9 cellular contexts compared by ENCODE assay signal in the genomic region with DNA sequence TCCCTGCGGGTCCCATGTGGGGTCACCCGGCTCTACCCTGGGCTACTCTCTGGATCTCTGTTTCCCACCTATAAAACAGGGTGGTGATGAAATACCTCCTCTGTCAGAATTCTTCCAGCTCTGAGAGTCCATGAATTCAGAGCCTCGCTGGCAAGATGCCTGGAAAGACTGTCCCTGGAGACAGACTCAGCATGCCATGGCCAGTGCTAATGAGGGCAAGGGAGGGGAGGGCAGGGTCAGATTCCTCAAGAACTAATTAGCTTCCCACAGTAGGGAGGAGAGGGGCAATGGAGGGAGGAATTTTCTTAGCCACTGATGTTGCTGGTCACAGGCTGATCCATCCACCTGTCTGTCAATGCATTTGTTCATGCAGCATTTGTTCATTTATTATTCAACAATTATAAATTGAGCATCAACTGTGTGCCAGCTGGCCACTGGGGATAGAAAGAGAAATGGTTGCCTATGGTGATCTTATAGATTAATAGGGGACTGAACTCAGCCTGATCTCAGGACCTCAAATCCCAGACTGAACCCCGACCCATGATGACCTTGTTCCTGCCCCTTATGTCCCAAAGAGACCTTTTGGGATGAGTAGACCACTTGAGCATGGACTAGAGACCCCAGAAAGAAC. TPM values are rescaled to one million over a fixed set of nuclear protein-coding genes. Genes with fewer than 3 reads are reported as not detected.
A peak's percentile ranks its signal among the peaks of the same experiment; 100 is the strongest.
DNase-seq lines count a peak whose midpoint lies in the region; ATAC-seq, FAIRE-seq and TF ChIP-seq lines count a peak whose summit lies in the region.
"Had no signal": no experiment of that assay in that cellular context is flagged by ENCODE, and none has a peak within 500 bp of the region (broad histone marks: within the 10 kb centered on the region; RNA-seq: fewer than 3 reads in every experiment).

No MANE protein-coding gene starts in this region.

- H3K4me3 Mint-ChIP-seq in activated CD8-positive, alpha-beta memory T cell treated with anti-CD3 and anti-CD28 coated beads, Interleukin-2, amount 10 ng/mL, durations not matched to agents 7 days and 5 days = no peak overlapping the region

- no peaks in the 10 kb centered on the region for H4K20me1 ChIP-seq in HepG2 (ENCODE audit: insufficient read depth, low read length)

- FAIRE-seq in HepG2 (lab: Jason Lieb, UNC) = no peak
- FAIRE-seq: TTC549 had no signal

- no peak for TF ChIP-seq POLR2A in HepG2 (IDR thresholded peaks at IDR 0.05; ENCODE audit: insufficient read depth in 1 of 2, low read depth in 2 of 2, low read length in 2 of 2)

- no peak for DNase-seq in HepG2 (ENCODE audit: low spot score)
- DNase-seq in dedifferentiated amniotic fluid mesenchymal stem cell (ENCODE audit: extremely low spot score) = peak; percentile 69
- DNase-seq in activated CD8-positive, alpha-beta memory T cell treated with anti-CD3 and anti-CD28 coated beads, Interleukin-2, amount 10 ng/mL, durations not matched to agents 7 days and 5 days = no peak
- no peak for DNase-seq in GM19240 (ENCODE audit: insufficient read length, low spot score)
- no peak for DNase-seq in HPDE6-E6E7 (ENCODE audit: extremely low spot score)

- H3K27ac ChIP-seq in liver (ENCODE audit: low read depth in 1 of 2, low read length in 2 of 2) = peak overlapping the region; percentile 1 to 28
- H3K27ac ChIP-seq in HepG2 (ENCODE audit: extremely low read length, insufficient read depth, low read length) = no peak overlapping the region
- peak overlapping the region; percentile 69 for H3K27ac ChIP-seq in mesodermal cell (ENCODE audit: low read depth, low read length, severe bottlenecking)

- H3K9ac ChIP-seq in liver (ENCODE audit: low read depth in 1 of 2, low read length in 2 of 2) = no peak overlapping the region
- H3K9ac ChIP-seq in HepG2 (ENCODE audit: insufficient read depth, low read depth, low read length) = no peak overlapping the region

- no peak overlapping the region for H3K27ac Mint-ChIP-seq in activated CD8-positive, alpha-beta memory T cell treated with anti-CD3 and anti-CD28 coated beads, Interleukin-2, amount 10 ng/mL, durations not matched to agents 7 days and 5 days

- H3K4me1 Mint-ChIP-seq in activated CD8-positive, alpha-beta memory T cell treated with anti-CD3 and anti-CD28 coated beads, Interleukin-2, amount 10 ng/mL, durations not matched to agents 7 days and 5 days = no peaks in the 10 kb centered on the region

- no peak for TF ChIP-seq RAD21 in liver (IDR thresholded peaks at IDR 0.05)
- TF ChIP-seq RAD21 in HepG2 (CRISPR knock-in tag; IDR thresholded peaks at IDR 0.05) = no peak

- BruUV-seq in HepG2 (replicated peaks; lab: Mats Ljungman, UMichigan) = no TSS peak

- no peaks in the 10 kb centered on the region for H3K36me3 Mint-ChIP-seq in activated CD8-positive, alpha-beta memory T cell treated with anti-CD3 and anti-CD28 coated beads, Interleukin-2, amount 10 ng/mL, durations not matched to agents 7 days and 5 days

- CTCF ChIA-PET in HepG2 (lab: Yijun Ruan, JAX; ENCODE audit: low intra/inter-chr PET ratio, low total read pairs) = no interaction called here
- CTCF ChIA-PET in activated CD8-positive, alpha-beta memory T cell treated with anti-CD3 and anti-CD28 coated beads, Interleukin-2, amount 10 ng/mL, durations not matched to agents 7 days and 5 days (lab: Charles Lee) = no interaction called here

- H3K4me1 ChIP-seq in liver (ENCODE audit: control insufficient read depth in 4 of 4, insufficient read depth in 4 of 4, low read length in 3 of 4) (peaks cover 15 to 54% (median 44%) of the 10 kb centered on the region in 4 donors), HepG2 (ENCODE audit: insufficient read depth, low read length) (peaks cover 51% of the 10 kb centered on the region), mesodermal cell (ENCODE audit: control insufficient read depth, insufficient read depth, low read length, poor library complexity, severe bottlenecking) (peaks cover 49% of the 10 kb centered on the region)

- no peaks in the 10 kb centered on the region for H3K79me2 ChIP-seq in HepG2 (ENCODE audit: insufficient read depth, low read length)

- 82% methylated on average over 4 of the region's 4 CpGs for WGBS in liver
- WGBS in HepG2 (ENCODE audit: low lambda C conversion rate) = 11% methylated on average over 4 of the region's 4 CpGs
- WGBS in mesodermal cell (ENCODE audit: insufficient coverage in 2 of 2), 2 experiments = 59 to 90% methylated on average over 3 to 4 of the region's 4 CpGs

- H3K27me3 ChIP-seq in liver (ENCODE audit: control insufficient read depth in 4 of 4, insufficient read depth in 4 of 4, low read length in 3 of 4) = no peaks in the 10 kb centered on the region
- 0 out of 5 replicates have a peak, but pooled peaks cover 0 to 3% of the 10 kb centered on the region in 2 experiments for H3K27me3 ChIP-seq in HepG2 (ENCODE audit: control insufficient read depth in 1 of 2, insufficient read depth in 2 of 2, low read length in 2 of 2)

- H3K4me3 ChIP-seq in liver (ENCODE audit: low read depth in 1 of 3, low read length in 3 of 3) (no peak overlapping the region), HepG2 (replicated peaks in 1 of 3; ENCODE audit: insufficient read depth in 1 of 3, low read depth in 2 of 3, low read length in 3 of 3) (no peak overlapping the region), mesodermal cell (ENCODE audit: extremely low read depth, insufficient read depth, low read length, poor library complexity, severe bottlenecking) (no peak overlapping the region)

- POLR2A ChIA-PET in HepG2 (lab: Yijun Ruan, JAX) = interaction anchor here (0.6 to 1.5 kb wide), 2 partner anchors 8 to 56 kb away, joined by 3 read pairs; partner anchors contain the start of gene RBM22

- no peak for ATAC-seq in HepG2
- no peak for ATAC-seq in activated CD8-positive, alpha-beta memory T cell treated with anti-CD3 and anti-CD28 coated beads, Interleukin-2, amount 10 ng/mL, durations not matched to agents 7 days and 5 days
- no peak for ATAC-seq in GM19452 (IDR thresholded peaks at IDR 0.05; ENCODE audit: unreplicated experiment)

- H3K9me3 ChIP-seq in liver (ENCODE audit: control insufficient read depth in 4 of 4, low read length in 3 of 4) (no peaks in the 10 kb centered on the region), HepG2 (ENCODE audit: low read length) (no peaks in the 10 kb centered on the region), mesodermal cell (ENCODE audit: control insufficient read depth, low read length) (no peaks in the 10 kb centered on the region)

- intact Hi-C loops in HepG2 (cut with micrococcal nuclease; ENCODE audit: unreplicated experiment) = no loop called here

- H3K4me2 ChIP-seq in HepG2 (ENCODE audit: low read depth, low read length) = no peak overlapping the region

- H3K36me3 ChIP-seq in liver (ENCODE audit: control insufficient read depth in 4 of 4, insufficient read depth in 3 of 4, low read depth in 1 of 4, low read length in 3 of 4) = peaks cover 5 to 20% (median 12%) of the 10 kb centered on the region in 4 donors
- H3K36me3 ChIP-seq in HepG2 (replicated peaks in 1 of 2; ENCODE audit: control insufficient read depth in 1 of 2, insufficient read depth in 2 of 2, low read length in 2 of 2) = no peaks in the 10 kb centered on the region
- peaks cover 29% of the 10 kb centered on the region for H3K36me3 ChIP-seq in mesodermal cell (ENCODE audit: control insufficient read depth, insufficient read depth, low read length)

- in situ Hi-C loops in HepG2 (cut with HindIII; ENCODE audit: extremely low pct_ligation_motif_present, low pct_unique_long_range_greater_than_20kb) = no loop called here

- H3K27me3 Mint-ChIP-seq in activated CD8-positive, alpha-beta memory T cell treated with anti-CD3 and anti-CD28 coated beads, Interleukin-2, amount 10 ng/mL, durations not matched to agents 7 days and 5 days = peaks cover 8% of the 10 kb centered on the region

- no peaks in the 10 kb centered on the region for H3K9me3 Mint-ChIP-seq in activated CD8-positive, alpha-beta memory T cell treated with anti-CD3 and anti-CD28 coated beads, Interleukin-2, amount 10 ng/mL, durations not matched to agents 7 days and 5 days (ENCODE audit: low read depth)

- TF ChIP-seq EP300 in HepG2 (IDR thresholded peaks at IDR 0.05; ENCODE audit: low read depth in 2 of 2, low read length in 2 of 2) (no peak), HepG2 (CRISPR knock-in tag; IDR thresholded peaks at IDR 0.05; ENCODE audit: borderline replicate concordance) (no peak)

- H2AFZ ChIP-seq in HepG2 (ENCODE audit: low read length) = no peak overlapping the region

- TF ChIP-seq CTCF in liver (IDR thresholded peaks at IDR 0.05; ENCODE audit: low read depth, low read length, missing input control) (no peak), HepG2 (CRISPR knock-in tag; IDR thresholded peaks at IDR 0.05) (no peak)

RNA-seq across cellular contexts. Expression of gene SYNPO, which starts 4.7 kb away (rescaled TPM):
- total RNA-seq in liver (10 to 100 TPM in 1 of 2 donors, 1 to 10 TPM in 1; 1.1 to 17.5 TPM), HepG2 (2016; rRNA removed; fragmentation: Illumina TruSeq; extraction: Trizol) (0.09 and 0.22 TPM in 2 replicates)
- polyA plus RNA-seq in liver (10 to 100 TPM in 1 of 2 donors, 1 to 10 TPM in 1; 3.9 to 36.6 TPM), HepG2 (2011; rRNA removed) (0.05 and 0.30 TPM in 2 replicates)
- total RNA-seq in HepG2 (2016; cell fraction: cytosol; rRNA removed; fragmentation: Illumina TruSeq; extraction: Trizol; ENCODE audit: low read depth) = under 0.01 TPM in 1 of 2 replicates, not detected in the other
- total RNA-seq in HepG2 (2016; cell fraction: insoluble cytoplasmic fraction; rRNA removed; fragmentation: Illumina TruSeq; extraction: Trizol) = 0.04 and 0.09 TPM in 2 replicates
- total RNA-seq in HepG2 (2016; cell fraction: membrane; rRNA removed; fragmentation: Illumina TruSeq; extraction: Trizol) = 0.10 and 0.12 TPM in 2 replicates
- total RNA-seq in HepG2 (2016; cell fraction: nucleus; rRNA removed; fragmentation: Illumina TruSeq; extraction: Trizol) = 0.16 and 0.25 TPM in 2 replicates
- 0.04 and 0.07 TPM in 2 replicates for polyA plus RNA-seq in HepG2 (2011; cell fraction: cytosol; rRNA removed)
- polyA plus RNA-seq in HepG2 (2011; cell fraction: nucleus; rRNA removed) = 0.33 and 0.42 TPM in 2 replicates
- 0.07 and 0.19 TPM in 2 replicates for polyA plus RNA-seq in HepG2 (2012)
- 0.02 and 0.03 TPM in 2 replicates for polyA plus RNA-seq in HepG2 (2016; cell fraction: cytosol; fragmentation: Illumina TruSeq; extraction: Trizol; ENCODE audit: low read depth)
- 0.15 and 0.20 TPM in 2 replicates for polyA plus RNA-seq in HepG2 (2016; cell fraction: insoluble cytoplasmic fraction; fragmentation: Illumina TruSeq; extraction: Trizol; ENCODE audit: low read depth)
- 0.03 and 0.05 TPM in 2 replicates for polyA plus RNA-seq in HepG2 (2016; cell fraction: membrane; fragmentation: Illumina TruSeq; extraction: Trizol; ENCODE audit: low read depth)
- 0.30 and 0.49 TPM in 2 replicates for polyA plus RNA-seq in HepG2 (2016; cell fraction: nucleus; fragmentation: Illumina TruSeq; extraction: Trizol; ENCODE audit: insufficient read depth, low read depth)
- 0.46 and 18.5 TPM in 2 replicates for polyA minus RNA-seq in HepG2 (2011; rRNA and poly(A)+ RNA removed; ENCODE audit: low replicate concordance)
- 0.30 and 0.70 TPM in 2 replicates for polyA minus RNA-seq in HepG2 (2011; cell fraction: cytosol; rRNA and poly(A)+ RNA removed)
- 0.39 and 0.62 TPM in 2 replicates for polyA minus RNA-seq in HepG2 (2011; cell fraction: nucleus; rRNA and poly(A)+ RNA removed)
- polyA plus RNA-seq in mesodermal cell (2013, experiment 1 of 2) = 21.2 TPM
- polyA plus RNA-seq in mesodermal cell (2013, experiment 2 of 2) = 23.4 TPM
- under 1 TPM; 0.05 to 0.09 TPM for total RNA-seq in activated CD8-positive, alpha-beta memory T cell treated with anti-CD3 and anti-CD28 coated beads, Interleukin-2, amount 10 ng/mL, durations not matched to agents 7 days and 5 days

RNA-seq across cellular contexts. Expression of gene MYOZ3, which starts 15.9 kb away (rescaled TPM):
- under 1 TPM in 1 of 2 donors, not detected in 1; 0.09 TPM for total RNA-seq in liver
- under 1 TPM; 0.03 to 0.04 TPM for polyA plus RNA-seq in liver
- total RNA-seq in HepG2 (2016; rRNA removed; fragmentation: Illumina TruSeq; extraction: Trizol) = not detected in 2 replicates
- not detected in 2 replicates for total RNA-seq in HepG2 (2016; cell fraction: cytosol; rRNA removed; fragmentation: Illumina TruSeq; extraction: Trizol; ENCODE audit: low read depth)
- total RNA-seq in HepG2 (2016; cell fraction: insoluble cytoplasmic fraction; rRNA removed; fragmentation: Illumina TruSeq; extraction: Trizol) = not detected in 2 replicates
- total RNA-seq in HepG2 (2016; cell fraction: membrane; rRNA removed; fragmentation: Illumina TruSeq; extraction: Trizol) = not detected in 2 replicates
- not detected in 2 replicates for total RNA-seq in HepG2 (2016; cell fraction: nucleus; rRNA removed; fragmentation: Illumina TruSeq; extraction: Trizol)
- polyA plus RNA-seq in HepG2 (2011; rRNA removed) = 0.05 TPM in 1 of 2 replicates, not detected in the other
- not detected in 2 replicates for polyA plus RNA-seq in HepG2 (2011; cell fraction: cytosol; rRNA removed)
- not detected in 2 replicates for polyA plus RNA-seq in HepG2 (2011; cell fraction: nucleus; rRNA removed)
- polyA plus RNA-seq in HepG2 (2012) = 0.05 TPM in 1 of 2 replicates, not detected in the other
- not detected in 2 replicates for polyA plus RNA-seq in HepG2 (2016; cell fraction: cytosol; fragmentation: Illumina TruSeq; extraction: Trizol; ENCODE audit: low read depth)
- not detected in 2 replicates for polyA plus RNA-seq in HepG2 (2016; cell fraction: insoluble cytoplasmic fraction; fragmentation: Illumina TruSeq; extraction: Trizol; ENCODE audit: low read depth)
- not detected in 2 replicates for polyA plus RNA-seq in HepG2 (2016; cell fraction: membrane; fragmentation: Illumina TruSeq; extraction: Trizol; ENCODE audit: low read depth)
- not detected in 2 replicates for polyA plus RNA-seq in HepG2 (2016; cell fraction: nucleus; fragmentation: Illumina TruSeq; extraction: Trizol; ENCODE audit: insufficient read depth, low read depth)
- polyA minus RNA-seq in HepG2 (2011; rRNA and poly(A)+ RNA removed; ENCODE audit: low replicate concordance) = 0.05 TPM in 1 of 2 replicates, not detected in the other
- polyA minus RNA-seq in HepG2 (2011; cell fraction: cytosol; rRNA and poly(A)+ RNA removed) = not detected in 2 replicates
- not detected in 2 replicates for polyA minus RNA-seq in HepG2 (2011; cell fraction: nucleus; rRNA and poly(A)+ RNA removed)
- polyA plus RNA-seq in mesodermal cell (2013, experiment 1 of 2) = 11.8 TPM
- polyA plus RNA-seq in mesodermal cell (2013, experiment 2 of 2) = 10.2 TPM
- not detected for total RNA-seq in activated CD8-positive, alpha-beta memory T cell treated with anti-CD3 and anti-CD28 coated beads, Interleukin-2, amount 10 ng/mL, durations not matched to agents 7 days and 5 days

RNA-seq across cellular contexts. Expression of gene RBM22, which starts 55.7 kb away (rescaled TPM):
- total RNA-seq in liver (10 to 100 TPM; 13.7 to 19.7 TPM), HepG2 (2016; rRNA removed; fragmentation: Illumina TruSeq; extraction: Trizol) (27.7 and 28.3 TPM in 2 replicates)
- polyA plus RNA-seq in liver (10 to 100 TPM; 10.7 to 10.9 TPM), HepG2 (2011; rRNA removed) (27.3 and 35.0 TPM in 2 replicates)
- total RNA-seq in HepG2 (2016; cell fraction: cytosol; rRNA removed; fragmentation: Illumina TruSeq; extraction: Trizol; ENCODE audit: low read depth) = 5.7 and 6.4 TPM in 2 replicates
- total RNA-seq in HepG2 (2016; cell fraction: insoluble cytoplasmic fraction; rRNA removed; fragmentation: Illumina TruSeq; extraction: Trizol) = 23.8 and 26.3 TPM in 2 replicates
- total RNA-seq in HepG2 (2016; cell fraction: membrane; rRNA removed; fragmentation: Illumina TruSeq; extraction: Trizol) = 11.5 and 11.9 TPM in 2 replicates
- total RNA-seq in HepG2 (2016; cell fraction: nucleus; rRNA removed; fragmentation: Illumina TruSeq; extraction: Trizol) = 27.4 and 28.2 TPM in 2 replicates
- 12.7 and 16.9 TPM in 2 replicates for polyA plus RNA-seq in HepG2 (2011; cell fraction: cytosol; rRNA removed)
- polyA plus RNA-seq in HepG2 (2011; cell fraction: nucleus; rRNA removed) = 42.7 and 44.5 TPM in 2 replicates
- polyA plus RNA-seq in HepG2 (2012) = 25.4 and 28.8 TPM in 2 replicates
- 2.7 and 3.2 TPM in 2 replicates for polyA plus RNA-seq in HepG2 (2016; cell fraction: cytosol; fragmentation: Illumina TruSeq; extraction: Trizol; ENCODE audit: low read depth)
- 34.5 and 39.1 TPM in 2 replicates for polyA plus RNA-seq in HepG2 (2016; cell fraction: insoluble cytoplasmic fraction; fragmentation: Illumina TruSeq; extraction: Trizol; ENCODE audit: low read depth)
- polyA plus RNA-seq in HepG2 (2016; cell fraction: membrane; fragmentation: Illumina TruSeq; extraction: Trizol; ENCODE audit: low read depth) = 7.7 and 9.1 TPM in 2 replicates
- polyA plus RNA-seq in HepG2 (2016; cell fraction: nucleus; fragmentation: Illumina TruSeq; extraction: Trizol; ENCODE audit: insufficient read depth, low read depth) = 43.5 and 48.3 TPM in 2 replicates
- 9.8 and 27.6 TPM in 2 replicates for polyA minus RNA-seq in HepG2 (2011; rRNA and poly(A)+ RNA removed; ENCODE audit: low replicate concordance)
- polyA minus RNA-seq in HepG2 (2011; cell fraction: cytosol; rRNA and poly(A)+ RNA removed) = 12.1 and 16.2 TPM in 2 replicates
- 43.9 and 49.9 TPM in 2 replicates for polyA minus RNA-seq in HepG2 (2011; cell fraction: nucleus; rRNA and poly(A)+ RNA removed)
- 57.0 TPM for polyA plus RNA-seq in mesodermal cell (2013, experiment 1 of 2)
- polyA plus RNA-seq in mesodermal cell (2013, experiment 2 of 2) = 55.9 TPM
- total RNA-seq in activated CD8-positive, alpha-beta memory T cell treated with anti-CD3 and anti-CD28 coated beads, Interleukin-2, amount 10 ng/mL, durations not matched to agents 7 days and 5 days = 10 to 100 TPM; 63.3 to 78.7 TPM
